In the genomic region with DNA sequence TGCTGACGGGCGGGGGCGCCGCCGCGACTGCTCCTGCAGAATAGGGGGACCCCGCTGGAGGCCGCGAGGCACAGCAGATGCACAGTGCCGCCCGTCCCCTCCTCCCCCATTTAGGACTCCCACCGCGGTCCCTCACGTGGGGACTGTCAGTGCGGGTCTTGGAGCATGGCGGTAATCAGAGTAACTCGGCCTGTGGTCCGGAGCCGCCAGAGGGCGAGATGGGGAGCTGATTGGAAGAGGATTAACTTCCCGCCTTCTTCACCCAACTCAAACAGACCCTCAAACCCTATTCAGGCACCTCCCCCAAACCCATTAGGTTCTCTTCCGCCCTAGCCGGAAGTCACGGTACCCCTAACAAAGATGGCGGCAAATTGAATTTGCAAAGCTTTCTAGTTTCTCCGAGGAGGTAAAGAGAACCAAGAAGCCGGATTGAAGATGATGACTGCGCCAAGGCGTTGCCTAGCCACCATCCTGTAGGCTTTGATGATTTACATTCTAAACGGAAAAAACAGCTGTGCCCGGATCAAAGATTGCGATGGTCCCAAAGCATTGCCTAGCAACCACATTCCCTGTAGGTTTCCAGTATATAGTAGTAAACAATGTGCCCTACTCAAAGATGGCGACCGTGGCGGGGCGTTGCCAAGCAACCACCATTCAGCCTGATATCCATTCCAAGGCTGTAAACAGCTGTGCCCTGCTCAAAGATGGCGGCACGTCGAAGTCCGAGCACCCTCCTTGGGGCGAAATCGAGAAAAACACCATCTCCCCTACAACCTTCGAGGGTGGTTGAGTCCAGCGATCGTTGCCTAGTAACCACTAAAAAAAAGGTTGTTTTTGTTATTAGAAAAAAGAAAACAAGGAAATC, we compare ENCODE assay signal across 1 cellular context.
TF ChIP-seq lines count a peak whose summit lies in the region.

A gene with protein sequence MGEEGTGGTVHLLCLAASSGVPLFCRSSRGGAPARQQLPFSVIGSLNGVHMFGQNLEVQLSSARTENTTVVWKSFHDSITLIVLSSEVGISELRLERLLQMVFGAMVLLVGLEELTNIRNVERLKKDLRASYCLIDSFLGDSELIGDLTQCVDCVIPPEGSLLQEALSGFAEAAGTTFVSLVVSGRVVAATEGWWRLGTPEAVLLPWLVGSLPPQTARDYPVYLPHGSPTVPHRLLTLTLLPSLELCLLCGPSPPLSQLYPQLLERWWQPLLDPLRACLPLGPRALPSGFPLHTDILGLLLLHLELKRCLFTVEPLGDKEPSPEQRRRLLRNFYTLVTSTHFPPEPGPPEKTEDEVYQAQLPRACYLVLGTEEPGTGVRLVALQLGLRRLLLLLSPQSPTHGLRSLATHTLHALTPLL (minus strand): TSS at position 296 of the 865 bp plus-strand sequence. CDS start 186 bp downstream, at position 110.

TF ChIP-seq in K562, 482 proteins besides CTCF, POLR2A, EP300 and RAD21 (continued from another document):
- TF ChIP-seq, protein P1, sequence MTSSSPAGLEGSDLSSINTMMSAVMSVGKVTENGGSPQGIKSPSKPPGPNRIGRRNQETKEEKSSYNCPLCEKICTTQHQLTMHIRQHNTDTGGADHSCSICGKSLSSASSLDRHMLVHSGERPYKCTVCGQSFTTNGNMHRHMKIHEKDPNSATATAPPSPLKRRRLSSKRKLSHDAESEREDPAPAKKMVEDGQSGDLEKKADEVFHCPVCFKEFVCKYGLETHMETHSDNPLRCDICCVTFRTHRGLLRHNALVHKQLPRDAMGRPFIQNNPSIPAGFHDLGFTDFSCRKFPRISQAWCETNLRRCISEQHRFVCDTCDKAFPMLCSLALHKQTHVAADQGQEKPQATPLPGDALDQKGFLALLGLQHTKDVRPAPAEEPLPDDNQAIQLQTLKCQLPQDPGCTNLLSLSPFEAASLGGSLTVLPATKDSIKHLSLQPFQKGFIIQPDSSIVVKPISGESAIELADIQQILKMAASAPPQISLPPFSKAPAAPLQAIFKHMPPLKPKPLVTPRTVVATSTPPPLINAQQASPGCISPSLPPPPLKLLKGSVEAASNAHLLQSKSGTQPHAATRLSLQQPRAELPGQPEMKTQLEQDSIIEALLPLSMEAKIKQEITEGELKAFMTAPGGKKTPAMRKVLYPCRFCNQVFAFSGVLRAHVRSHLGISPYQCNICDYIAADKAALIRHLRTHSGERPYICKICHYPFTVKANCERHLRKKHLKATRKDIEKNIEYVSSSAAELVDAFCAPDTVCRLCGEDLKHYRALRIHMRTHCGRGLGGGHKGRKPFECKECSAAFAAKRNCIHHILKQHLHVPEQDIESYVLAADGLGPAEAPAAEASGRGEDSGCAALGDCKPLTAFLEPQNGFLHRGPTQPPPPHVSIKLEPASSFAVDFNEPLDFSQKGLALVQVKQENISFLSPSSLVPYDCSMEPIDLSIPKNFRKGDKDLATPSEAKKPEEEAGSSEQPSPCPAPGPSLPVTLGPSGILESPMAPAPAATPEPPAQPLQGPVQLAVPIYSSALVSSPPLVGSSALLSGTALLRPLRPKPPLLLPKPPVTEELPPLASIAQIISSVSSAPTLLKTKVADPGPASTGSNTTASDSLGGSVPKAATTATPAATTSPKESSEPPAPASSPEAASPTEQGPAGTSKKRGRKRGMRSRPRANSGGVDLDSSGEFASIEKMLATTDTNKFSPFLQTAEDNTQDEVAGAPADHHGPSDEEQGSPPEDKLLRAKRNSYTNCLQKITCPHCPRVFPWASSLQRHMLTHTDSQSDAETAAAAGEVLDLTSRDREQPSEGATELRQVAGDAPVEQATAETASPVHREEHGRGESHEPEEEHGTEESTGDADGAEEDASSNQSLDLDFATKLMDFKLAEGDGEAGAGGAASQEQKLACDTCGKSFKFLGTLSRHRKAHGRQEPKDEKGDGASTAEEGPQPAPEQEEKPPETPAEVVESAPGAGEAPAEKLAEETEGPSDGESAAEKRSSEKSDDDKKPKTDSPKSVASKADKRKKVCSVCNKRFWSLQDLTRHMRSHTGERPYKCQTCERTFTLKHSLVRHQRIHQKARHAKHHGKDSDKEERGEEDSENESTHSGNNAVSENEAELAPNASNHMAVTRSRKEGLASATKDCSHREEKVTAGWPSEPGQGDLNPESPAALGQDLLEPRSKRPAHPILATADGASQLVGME (CRISPR knock-in tag; IDR thresholded peaks at IDR 0.05) = no peak
